19 cellular contexts compared by ENCODE assay signal in the genomic region with DNA sequence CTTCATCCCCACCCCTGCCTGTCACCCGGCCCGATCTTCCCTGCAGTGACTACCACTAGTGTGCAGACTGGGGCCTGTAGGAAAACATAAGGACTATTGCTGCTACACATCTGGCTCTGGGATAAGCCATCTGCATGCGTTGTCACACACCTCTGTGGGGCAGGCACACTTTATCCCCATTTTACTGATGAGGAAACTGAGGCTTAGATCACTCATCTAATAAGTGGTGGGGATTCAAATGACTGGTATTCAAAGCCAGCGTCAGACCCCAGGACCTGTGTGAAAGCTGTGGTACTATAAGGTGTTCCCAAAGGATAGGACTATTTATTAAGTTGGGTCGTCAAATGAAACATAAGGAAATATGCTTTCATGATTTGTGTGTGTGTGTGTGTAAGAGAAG. TPM values are rescaled to one million over a fixed set of nuclear protein-coding genes. Genes with fewer than 3 reads are reported as not detected.
"Had no signal": no experiment of that assay in that cellular context is flagged by ENCODE, and none has a peak within 500 bp of the region (broad histone marks: within the 10 kb centered on the region; RNA-seq: fewer than 3 reads in every experiment).

No MANE protein-coding gene starts in this region.

- H3K36me3 Mint-ChIP-seq: naive thymus-derived CD4-positive, alpha-beta T cell; stimulated activated naive B cell treated with anti-CD40 and anti-IgM and Interleukin-4, amounts not matched to agents 10 μg/mL and 1 μg/mL and 100 μg/mL, for 72 hours had no signal

- ATAC-seq: naive thymus-derived CD4-positive, alpha-beta T cell; pancreas; right cardiac atrium; stimulated activated naive B cell treated with anti-CD40 and anti-IgM and Interleukin-4, amounts not matched to agents 10 μg/mL and 1 μg/mL and 100 μg/mL, for 72 hours; stimulated activated naive CD8-positive, alpha-beta T cell treated with anti-CD3 and anti-CD28 coated beads, Interleukin-15, amount 100 ng/mL, for 72 hours had no signal

- FAIRE-seq: kidney, pancreas had no signal

- DNase-seq: cortex of kidney; effector CD8-positive, alpha-beta T cell; foreskin melanocyte; head of caudate nucleus; mammary epithelial cell; naive thymus-derived CD4-positive, alpha-beta T cell; nucleus accumbens; right cardiac atrium; stimulated activated CD4-positive, alpha-beta T cell treated with anti-CD3 and anti-CD28 coated beads, Interleukin-4, amount 100 ng/mL, for 24 hours; stimulated activated naive B cell treated with anti-CD40 and anti-IgM and Interleukin-4, amounts not matched to agents 10 μg/mL and 1 μg/mL and 100 μg/mL, for 72 hours; stimulated activated naive CD8-positive, alpha-beta T cell treated with anti-CD3 and anti-CD28 coated beads, Interleukin-15, amount 100 ng/mL, for 72 hours; transverse colon had no signal

- H3K4me1 ChIP-seq: pancreas had no signal

- H3K27me3 Mint-ChIP-seq: progenitor cell of endocrine pancreas had no signal

- H3K27ac ChIP-seq: hepatocyte, pancreas, thoracic aorta, transverse colon had no signal

- H3K9me3 Mint-ChIP-seq: stimulated activated naive B cell treated with anti-CD40 and anti-IgM and Interleukin-4, amounts not matched to agents 10 μg/mL and 1 μg/mL and 100 μg/mL, for 72 hours; stimulated activated naive CD8-positive, alpha-beta T cell treated with anti-CD3 and anti-CD28 coated beads, Interleukin-15, amount 100 ng/mL, for 72 hours had no signal

- H3K27ac Mint-ChIP-seq: progenitor cell of endocrine pancreas; stimulated activated naive B cell treated with anti-CD40 and anti-IgM and Interleukin-4, amounts not matched to agents 10 μg/mL and 1 μg/mL and 100 μg/mL, for 72 hours had no signal

- H3K4me2 ChIP-seq: hepatocyte, smooth muscle cell had no signal

- H3K4me3 ChIP-seq: dorsolateral prefrontal cortex, hepatocyte, pancreas, smooth muscle cell, thoracic aorta, transverse colon had no signal

- H3K4me3 Mint-ChIP-seq: naive thymus-derived CD4-positive, alpha-beta T cell; stimulated activated naive B cell treated with anti-CD40 and anti-IgM and Interleukin-4, amounts not matched to agents 10 μg/mL and 1 μg/mL and 100 μg/mL, for 72 hours; stimulated activated naive CD8-positive, alpha-beta T cell treated with anti-CD3 and anti-CD28 coated beads, Interleukin-15, amount 100 ng/mL, for 72 hours had no signal

- H3K9me3 ChIP-seq: pancreas, thoracic aorta, transverse colon had no signal

RNA-seq across cellular contexts. Expression of a gene that starts 15.6 kb away (rescaled TPM):
- polyA plus RNA-seq: naive thymus-derived CD4-positive, alpha-beta T cell had no signal
